ENCODE assay signal across 37 cellular contexts in the genomic region with DNA sequence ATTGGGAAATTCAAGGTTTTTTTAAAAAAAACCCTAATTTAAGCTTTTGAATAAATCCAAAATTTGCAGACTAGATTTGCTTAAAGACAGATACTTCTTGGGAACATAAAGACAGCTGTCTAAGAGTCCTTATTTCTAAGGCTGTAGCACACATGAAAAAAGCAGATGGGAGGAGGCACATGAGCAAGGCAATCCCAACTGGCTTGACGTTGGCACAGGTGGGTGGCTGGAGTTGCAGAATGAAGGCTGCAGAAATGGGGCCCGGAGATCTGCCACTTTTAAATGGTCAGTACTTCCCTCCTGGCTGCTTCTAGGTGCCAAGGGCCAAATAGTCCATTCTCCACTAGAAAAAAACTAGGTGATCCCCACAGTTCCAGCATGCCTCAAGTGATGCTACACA.
"Had no signal": no experiment of that assay in that cellular context is flagged by ENCODE, and none has a peak within 500 bp of the region (broad histone marks: within the 10 kb centered on the region; RNA-seq: fewer than 3 reads in every experiment).

No MANE protein-coding gene starts in this region.

- H3K36me3 ChIP-seq: breast epithelium had no signal

- H3K27ac Mint-ChIP-seq: activated B cell treated with CpG ODN at 0.5 μM for 24 hours; activated CD4-positive, alpha-beta memory T cell treated with anti-CD3 and anti-CD28 coated beads for 36 hours; activated CD8-positive, alpha-beta T cell treated with anti-CD3 and anti-CD28 coated beads, Interleukin-2, amount 10 ng/mL, durations not matched to agents 7 days and 5 days; activated naive CD4-positive, alpha-beta T cell treated with anti-CD3 and anti-CD28 coated beads for 36 hours; activated naive CD4-positive, alpha-beta T cell treated with anti-CD3 and anti-CD28 coated beads, Interleukin-2, amount 50 U/mL, for 72 hours; activated naive CD8-positive, alpha-beta T cell treated with anti-CD3 and anti-CD28 coated beads for 36 hours; activated T-cell treated with anti-CD3 and anti-CD28 coated beads, Interleukin-2, amount 50 U/mL, for 72 hours; activated T-helper 1 cell treated with anti-CD3 and anti-CD28 coated beads, Interleukin-12 subunit alpha, Interleukin-12 subunit beta, Interleukin-2, Interleukin-4 antibody, amounts not matched to agents 30 ng/mL and 10 ng/mL and 1 ng/mL, durations not matched to agents 14 hours and 24 hours and 36 hours; activated T-helper 17 cell treated with anti-CD3 and anti-CD28 coated beads, Interleukin-2, amount 50 U/mL, for 72 hours; T-helper 1 cell treated with Interleukin-12 subunit alpha and Interleukin-12 subunit beta and Interleukin-4 antibody, amounts not matched to agents 30 μg/mL and 1 μg/mL, for 36 hours; T-helper 2 cell treated with Interferon-gamma antibody and Interleukin-4, amounts not matched to agents 5 μg/mL and 100 μg/mL, for 36 hours had no signal

- H3K9me3 Mint-ChIP-seq: activated CD4-positive, alpha-beta memory T cell treated with anti-CD3 and anti-CD28 coated beads for 36 hours; activated CD4-positive, alpha-beta T cell treated with anti-CD3 and anti-CD28 coated beads, Interleukin-2, amount 10 ng/mL, durations not matched to agents 24 days and 14 days; activated naive CD4-positive, alpha-beta T cell treated with anti-CD3 and anti-CD28 coated beads for 36 hours; activated naive CD4-positive, alpha-beta T cell treated with anti-CD3 and anti-CD28 coated beads, Interleukin-2, amount 50 U/mL, for 72 hours; activated naive CD8-positive, alpha-beta T cell treated with anti-CD3 and anti-CD28 coated beads for 36 hours; activated T-cell treated with anti-CD3 and anti-CD28 coated beads, Interleukin-2, amount 50 U/mL, for 4 hours; activated T-cell treated with anti-CD3 and anti-CD28 coated beads, Interleukin-2, amount 50 U/mL, for 72 hours; activated T-helper 1 cell treated with anti-CD3 and anti-CD28 coated beads, Interleukin-12 subunit alpha, Interleukin-12 subunit beta, Interleukin-2, Interleukin-4 antibody, amounts not matched to agents 30 ng/mL and 10 ng/mL and 1 ng/mL, durations not matched to agents 14 hours and 24 hours and 36 hours; activated T-helper 17 cell treated with anti-CD3 and anti-CD28 coated beads, Interleukin-2, amount 50 U/mL, for 72 hours; T-helper 1 cell treated with Interleukin-12 subunit alpha and Interleukin-12 subunit beta and Interleukin-4 antibody, amounts not matched to agents 30 μg/mL and 1 μg/mL, for 36 hours; T-helper 2 cell treated with Interferon-gamma antibody and Interleukin-4, amounts not matched to agents 5 μg/mL and 100 μg/mL, for 36 hours had no signal

- H3K27me3 ChIP-seq: adrenal gland, body of pancreas, brain microvascular endothelial cell, breast epithelium had no signal

- FAIRE-seq: astrocyte, TTC549 had no signal

- H3K27ac ChIP-seq: adrenal gland, body of pancreas, brain microvascular endothelial cell, breast epithelium, VCaP had no signal

- H3K9me3 ChIP-seq: adrenal gland, body of pancreas, breast epithelium had no signal

- DNase-seq: activated B cell treated with CpG ODN at 0.5 μM for 24 hours; activated CD4-positive, alpha-beta memory T cell treated with anti-CD3 and anti-CD28 coated beads for 36 hours; activated CD4-positive, alpha-beta T cell treated with anti-CD3 and anti-CD28 coated beads for 4 hours; activated CD4-positive, alpha-beta T cell treated with anti-CD3 and anti-CD28 coated beads, Interleukin-2, amount 10 ng/mL, durations not matched to agents 24 days and 14 days; activated CD4-positive, alpha-beta T cell treated with anti-CD3 and anti-CD28 coated beads, Interleukin-2, amount 50 U/mL, for 1 hour; activated CD4-positive, alpha-beta T cell treated with anti-CD3 and anti-CD28 coated beads, Interleukin-2, amount 50 U/mL, for 4 hours; activated CD4-positive, CD25-positive, alpha-beta regulatory T cell treated with anti-CD3 and anti-CD28 coated beads, Interleukin-2, amount 50 U/mL, for 72 hours; activated CD8-positive, alpha-beta memory T cell treated with anti-CD3 and anti-CD28 coated beads, Interleukin-2, amount 50 U/mL, for 4 hours; activated CD8-positive, alpha-beta T cell treated with anti-CD3 and anti-CD28 coated beads, Interleukin-2, amount 10 ng/mL, durations not matched to agents 7 days and 5 days; activated effector memory CD4-positive, alpha-beta T cell treated with anti-CD3 and anti-CD28 coated beads, Interleukin-2, amount 50 U/mL, for 16 hours; activated gamma-delta T cell treated with Interleukin-2 at 50 U/mL for 16 hours; activated naive CD4-positive, alpha-beta T cell; activated naive CD4-positive, alpha-beta T cell treated with anti-CD3 and anti-CD28 coated beads for 36 hours; activated naive CD4-positive, alpha-beta T cell treated with anti-CD3 and anti-CD28 coated beads, Interleukin-2, amount 50 U/mL, for 16 hours; activated naive CD8-positive, alpha-beta T cell treated with anti-CD3 and anti-CD28 coated beads for 36 hours; activated T-cell treated with anti-CD3 and anti-CD28 coated beads for 4 hours; activated T-cell treated with anti-CD3 and anti-CD28 coated beads, Interleukin-2, amount 50 U/mL, for 1 hour; activated T-cell treated with anti-CD3 and anti-CD28 coated beads, Interleukin-2, amount 50 U/mL, for 4 hours; activated T-cell treated with anti-CD3 and anti-CD28 coated beads, Interleukin-2, amount 50 U/mL, for 72 hours; adrenal gland; amniotic stem cell; aorta; body of pancreas; brain microvascular endothelial cell; central memory CD4-positive, alpha-beta T cell; T-helper 1 cell; T-helper 2 cell; T-helper 9 cell had no signal

- H3K4me3 Mint-ChIP-seq: activated B cell treated with CpG ODN at 0.5 μM for 24 hours; activated CD4-positive, alpha-beta memory T cell treated with anti-CD3 and anti-CD28 coated beads for 36 hours; activated CD4-positive, alpha-beta T cell treated with anti-CD3 and anti-CD28 coated beads, Interleukin-2, amount 10 ng/mL, durations not matched to agents 24 days and 14 days; activated CD8-positive, alpha-beta T cell treated with anti-CD3 and anti-CD28 coated beads, Interleukin-2, amount 10 ng/mL, durations not matched to agents 7 days and 5 days; activated naive CD4-positive, alpha-beta T cell treated with anti-CD3 and anti-CD28 coated beads for 36 hours; activated naive CD8-positive, alpha-beta T cell treated with anti-CD3 and anti-CD28 coated beads for 36 hours; activated T-cell treated with anti-CD3 and anti-CD28 coated beads, Interleukin-2, amount 50 U/mL, for 4 hours; activated T-cell treated with anti-CD3 and anti-CD28 coated beads, Interleukin-2, amount 50 U/mL, for 72 hours; activated T-helper 1 cell treated with anti-CD3 and anti-CD28 coated beads, Interleukin-12 subunit alpha, Interleukin-12 subunit beta, Interleukin-2, Interleukin-4 antibody, amounts not matched to agents 30 ng/mL and 10 ng/mL and 1 ng/mL, durations not matched to agents 14 hours and 24 hours and 36 hours; activated T-helper 17 cell treated with anti-CD3 and anti-CD28 coated beads, Interleukin-2, amount 50 U/mL, for 72 hours; T-helper 1 cell treated with Interleukin-12 subunit alpha and Interleukin-12 subunit beta and Interleukin-4 antibody, amounts not matched to agents 30 μg/mL and 1 μg/mL, for 36 hours; T-helper 2 cell treated with Interferon-gamma antibody and Interleukin-4, amounts not matched to agents 5 μg/mL and 100 μg/mL, for 36 hours had no signal

- H3K4me3 ChIP-seq: adrenal gland, body of pancreas, breast epithelium had no signal

- H3K27me3 Mint-ChIP-seq: activated B cell treated with CpG ODN at 0.5 μM for 24 hours; activated CD4-positive, alpha-beta memory T cell treated with anti-CD3 and anti-CD28 coated beads for 36 hours; activated CD4-positive, alpha-beta T cell treated with anti-CD3 and anti-CD28 coated beads, Interleukin-2, amount 10 ng/mL, durations not matched to agents 24 days and 14 days; activated naive CD8-positive, alpha-beta T cell treated with anti-CD3 and anti-CD28 coated beads for 36 hours; activated T-helper 17 cell treated with anti-CD3 and anti-CD28 coated beads, Interleukin-2, amount 50 U/mL, for 72 hours had no signal
